ENCODE assay signal across 8 cellular contexts in genomic region chr16:70746708-70747424, GRCh38. TPM values are rescaled to one million over a fixed set of nuclear protein-coding genes. Genes with fewer than 3 reads are reported as not detected.
DNase-seq lines count a peak whose midpoint lies in the region; ATAC-seq, FAIRE-seq and TF ChIP-seq lines count a peak whose summit lies in the region.

No MANE protein-coding gene starts in this region.

- H3K4me3 Mint-ChIP-seq in brain, result no peak overlapping the region

- intact Hi-C loops in HepG2 (cut with micrococcal nuclease; ENCODE audit: unreplicated experiment) (loop anchor here (2.0 kb wide), 2 partner anchors 22 to 64 kb away; no protein-coding TSS in a partner anchor), upper lobe of right lung (cut with DNase I) (no loop called here)

- peak; percentile 90 for ATAC-seq in HepG2
- ATAC-seq in upper lobe of right lung, result peak; percentile 73

- CTCF ChIA-PET in HepG2 (lab: Yijun Ruan, JAX; ENCODE audit: low intra/inter-chr PET ratio, low total read pairs), result interaction anchor here (0.9 kb wide), 1 partner anchor 24 kb away, joined by 3 read pairs; no protein-coding TSS in a partner anchor

- H3K4me1 Mint-ChIP-seq in brain, result peaks cover 69% of the 10 kb centered on the region

- peak; percentile 98 for FAIRE-seq in HepG2 (lab: Jason Lieb, UNC)

- H3K9me3 ChIP-seq in HepG2 (ENCODE audit: low read length) (no peaks in the 10 kb centered on the region), upper lobe of right lung (no peaks in the 10 kb centered on the region)

- H3K9me3 Mint-ChIP-seq in brain, result peaks cover 0 to 4% (median 0%) of the 10 kb centered on the region in 5 experiments

- H3K27me3 ChIP-seq in HepG2 (ENCODE audit: control insufficient read depth in 1 of 2, insufficient read depth in 2 of 2, low read length in 2 of 2), result no peaks in the 10 kb centered on the region
- H3K27me3 ChIP-seq in upper lobe of right lung, result no peaks in the 10 kb centered on the region

- peak overlapping the region; percentile 75 to 98 (median 95) for H3K27ac Mint-ChIP-seq in brain

- H3K36me3 Mint-ChIP-seq in brain, result peaks cover 17% of the 10 kb centered on the region

- no peak for TF ChIP-seq CTCF in brain (conservative IDR thresholded peaks at IDR 0.05)
- peak; percentile 40 for TF ChIP-seq CTCF in HepG2 (CRISPR knock-in tag; IDR thresholded peaks at IDR 0.05)
- TF ChIP-seq CTCF in upper lobe of right lung (IDR thresholded peaks at IDR 0.05), result no peak
- no peak for TF ChIP-seq CTCF in GM13976 (IDR thresholded peaks at IDR 0.05; ENCODE audit: borderline replicate concordance, control extremely low read depth, extremely low read depth, insufficient read depth, missing control alignments)

- H3K36me3 ChIP-seq in HepG2 (replicated peaks in 1 of 2; ENCODE audit: control insufficient read depth in 1 of 2, insufficient read depth in 2 of 2, low read length in 2 of 2) (peaks cover 4 to 18% of the 10 kb centered on the region in 2 experiments), upper lobe of right lung (peaks cover 21% of the 10 kb centered on the region)

- TF ChIP-seq EP300 in HepG2 (IDR thresholded peaks at IDR 0.05; ENCODE audit: low read depth in 2 of 2, low read length in 2 of 2) (peak; percentile 92; a peak in 3 of 4 replicates), HepG2 (CRISPR knock-in tag; IDR thresholded peaks at IDR 0.05; ENCODE audit: borderline replicate concordance) (peak; percentile 86)

- POLR2A ChIA-PET in HepG2 (lab: Yijun Ruan, JAX), result interaction anchor here (0.7 to 13.4 kb wide), 26 partner anchors 8 to 458 kb away, joined by 3 to 357 read pairs (median 6); partner anchors contain the start of genes AARS1 and MTSS2

- H4K20me1 ChIP-seq in HepG2 (ENCODE audit: insufficient read depth, low read length), result no peaks in the 10 kb centered on the region

- DNase-seq in NCI-H2081 (lab: John Stamatoyannopoulos, UW) (peak; percentile 14 to 60), NCI-H2081 treated with DMSO at 0.1 percent for 48 hours (lab: John Stamatoyannopoulos, UW) (no peak), NCI-H69 (lab: John Stamatoyannopoulos, UW) (peak; percentile 82), HepG2 (ENCODE audit: low spot score) (peak; percentile 99), upper lobe of right lung (peak; percentile 85), NCI-H345 (lab: John Stamatoyannopoulos, UW) (no peak), GM13976 (ENCODE audit: low spot score) (no peak)

- peaks cover 56% of the 10 kb centered on the region for H3K4me1 ChIP-seq in HepG2 (ENCODE audit: insufficient read depth, low read length)
- H3K4me1 ChIP-seq in upper lobe of right lung, result peaks cover 70% of the 10 kb centered on the region

- H3K27ac ChIP-seq in HepG2 (ENCODE audit: extremely low read length, insufficient read depth, low read length), result peak overlapping the region; percentile 93
- H3K27ac ChIP-seq in upper lobe of right lung, result peak overlapping the region; percentile 86

- H3K9ac ChIP-seq in HepG2 (ENCODE audit: insufficient read depth, low read depth, low read length), result peak overlapping the region; percentile 77

- no peak; the same call in 1 of the 2 replicates for TF ChIP-seq RAD21 in HepG2 (CRISPR knock-in tag; IDR thresholded peaks at IDR 0.05)

- H2AFZ ChIP-seq in HepG2 (ENCODE audit: low read length), result no peak overlapping the region

- in situ Hi-C loops in HepG2 (cut with HindIII; ENCODE audit: extremely low pct_ligation_motif_present, low pct_unique_long_range_greater_than_20kb), result no loop called here
- in situ Hi-C loops in GM13976 (cut with MboI; ENCODE audit: low sequenced_read_pairs, unreplicated experiment), result no loop called here

- BruUV-seq in HepG2 (replicated peaks; lab: Mats Ljungman, UMichigan), result no TSS peak

- H3K27me3 Mint-ChIP-seq in brain, result no peaks in the 10 kb centered on the region

- no peaks in the 10 kb centered on the region for H3K79me2 ChIP-seq in HepG2 (ENCODE audit: insufficient read depth, low read length)

- H3K4me3 ChIP-seq in HepG2 (replicated peaks in 1 of 3; ENCODE audit: insufficient read depth in 1 of 3, low read depth in 2 of 3, low read length in 3 of 3) (peak overlapping the region in 2 of 3 experiments; percentile 3 to 56; a peak in 2 of 6 replicates), upper lobe of right lung (no peak overlapping the region)

- TF ChIP-seq POLR2A in HepG2 (IDR thresholded peaks at IDR 0.05; ENCODE audit: insufficient read depth in 1 of 2, low read depth in 2 of 2, low read length in 2 of 2), result peak; percentile 70 to 75

- peak overlapping the region; percentile 69 for H3K4me2 ChIP-seq in HepG2 (ENCODE audit: low read depth, low read length)

- WGBS in HepG2 (ENCODE audit: low lambda C conversion rate), result 3% methylated on average over 15 of the region's 15 CpGs

TF ChIP-seq in HepG2, 621 proteins besides CTCF, POLR2A, EP300 and RAD21 (continues in another document):
- TF ChIP-seq THYN1 (CRISPR knock-in tag; IDR thresholded peaks at IDR 0.05; ENCODE audit: borderline replicate concordance, low read depth) (no peak; the same call in 1 of the 2 replicates), NFKB2 (CRISPR knock-in tag; IDR thresholded peaks at IDR 0.05; ENCODE audit: borderline replicate concordance) (no peak; the same call in 1 of the 2 replicates), NFE2L2 (IDR thresholded peaks at IDR 0.05; ENCODE audit: low read length) (peak; percentile 91), KAT7 (CRISPR knock-in tag; IDR thresholded peaks at IDR 0.05; ENCODE audit: borderline replicate concordance) (no peak), MAZ (IDR thresholded peaks at IDR 0.05; ENCODE audit: borderline replicate concordance, low read depth, low read length) (peak; percentile 58; the same call in 1 of the 2 replicates), MAZ (CRISPR knock-in tag; IDR thresholded peaks at IDR 0.05; ENCODE audit: low read depth) (peak; percentile 87), SP5 (CRISPR knock-in tag; IDR thresholded peaks at IDR 0.05; ENCODE audit: borderline replicate concordance, low read depth) (peak; percentile 79)
- TF ChIP-seq, protein P1, sequence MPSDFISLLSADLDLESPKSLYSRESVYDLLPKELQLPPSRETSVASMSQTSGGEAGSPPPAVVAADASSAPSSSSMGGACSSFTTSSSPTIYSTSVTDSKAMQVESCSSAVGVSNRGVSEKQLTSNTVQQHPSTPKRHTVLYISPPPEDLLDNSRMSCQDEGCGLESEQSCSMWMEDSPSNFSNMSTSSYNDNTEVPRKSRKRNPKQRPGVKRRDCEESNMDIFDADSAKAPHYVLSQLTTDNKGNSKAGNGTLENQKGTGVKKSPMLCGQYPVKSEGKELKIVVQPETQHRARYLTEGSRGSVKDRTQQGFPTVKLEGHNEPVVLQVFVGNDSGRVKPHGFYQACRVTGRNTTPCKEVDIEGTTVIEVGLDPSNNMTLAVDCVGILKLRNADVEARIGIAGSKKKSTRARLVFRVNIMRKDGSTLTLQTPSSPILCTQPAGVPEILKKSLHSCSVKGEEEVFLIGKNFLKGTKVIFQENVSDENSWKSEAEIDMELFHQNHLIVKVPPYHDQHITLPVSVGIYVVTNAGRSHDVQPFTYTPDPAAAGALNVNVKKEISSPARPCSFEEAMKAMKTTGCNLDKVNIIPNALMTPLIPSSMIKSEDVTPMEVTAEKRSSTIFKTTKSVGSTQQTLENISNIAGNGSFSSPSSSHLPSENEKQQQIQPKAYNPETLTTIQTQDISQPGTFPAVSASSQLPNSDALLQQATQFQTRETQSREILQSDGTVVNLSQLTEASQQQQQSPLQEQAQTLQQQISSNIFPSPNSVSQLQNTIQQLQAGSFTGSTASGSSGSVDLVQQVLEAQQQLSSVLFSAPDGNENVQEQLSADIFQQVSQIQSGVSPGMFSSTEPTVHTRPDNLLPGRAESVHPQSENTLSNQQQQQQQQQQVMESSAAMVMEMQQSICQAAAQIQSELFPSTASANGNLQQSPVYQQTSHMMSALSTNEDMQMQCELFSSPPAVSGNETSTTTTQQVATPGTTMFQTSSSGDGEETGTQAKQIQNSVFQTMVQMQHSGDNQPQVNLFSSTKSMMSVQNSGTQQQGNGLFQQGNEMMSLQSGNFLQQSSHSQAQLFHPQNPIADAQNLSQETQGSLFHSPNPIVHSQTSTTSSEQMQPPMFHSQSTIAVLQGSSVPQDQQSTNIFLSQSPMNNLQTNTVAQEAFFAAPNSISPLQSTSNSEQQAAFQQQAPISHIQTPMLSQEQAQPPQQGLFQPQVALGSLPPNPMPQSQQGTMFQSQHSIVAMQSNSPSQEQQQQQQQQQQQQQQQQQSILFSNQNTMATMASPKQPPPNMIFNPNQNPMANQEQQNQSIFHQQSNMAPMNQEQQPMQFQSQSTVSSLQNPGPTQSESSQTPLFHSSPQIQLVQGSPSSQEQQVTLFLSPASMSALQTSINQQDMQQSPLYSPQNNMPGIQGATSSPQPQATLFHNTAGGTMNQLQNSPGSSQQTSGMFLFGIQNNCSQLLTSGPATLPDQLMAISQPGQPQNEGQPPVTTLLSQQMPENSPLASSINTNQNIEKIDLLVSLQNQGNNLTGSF (CRISPR knock-in tag; IDR thresholded peaks at IDR 0.05), result no peak

RNA-seq across cellular contexts. Expression of gene VAC14, which starts 54.1 kb away (rescaled TPM):
- 76.0 TPM for polyA plus RNA-seq in brain (ENCODE audit: insufficient read depth, low read depth, low replicate concordance)
- total RNA-seq in HepG2 (2016; rRNA removed; fragmentation: Illumina TruSeq; extraction: Trizol), result 24.4 and 24.6 TPM in 2 replicates
- total RNA-seq in HepG2 (2016; cell fraction: cytosol; rRNA removed; fragmentation: Illumina TruSeq; extraction: Trizol; ENCODE audit: low read depth), result 9.1 and 12.1 TPM in 2 replicates
- total RNA-seq in HepG2 (2016; cell fraction: insoluble cytoplasmic fraction; rRNA removed; fragmentation: Illumina TruSeq; extraction: Trizol), result 18.1 and 23.9 TPM in 2 replicates
- 17.4 and 24.9 TPM in 2 replicates for total RNA-seq in HepG2 (2016; cell fraction: membrane; rRNA removed; fragmentation: Illumina TruSeq; extraction: Trizol)
- total RNA-seq in HepG2 (2016; cell fraction: nucleus; rRNA removed; fragmentation: Illumina TruSeq; extraction: Trizol), result 24.1 and 25.1 TPM in 2 replicates
- polyA plus RNA-seq in HepG2 (2011; rRNA removed), result 23.5 and 26.0 TPM in 2 replicates
- 15.1 and 23.3 TPM in 2 replicates for polyA plus RNA-seq in HepG2 (2011; cell fraction: cytosol; rRNA removed)
- polyA plus RNA-seq in HepG2 (2011; cell fraction: nucleus; rRNA removed), result 49.6 and 50.7 TPM in 2 replicates
- 18.6 and 24.0 TPM in 2 replicates for polyA plus RNA-seq in HepG2 (2012)
- polyA plus RNA-seq in HepG2 (2016; cell fraction: cytosol; fragmentation: Illumina TruSeq; extraction: Trizol; ENCODE audit: low read depth), result 14.6 and 18.8 TPM in 2 replicates
- polyA plus RNA-seq in HepG2 (2016; cell fraction: insoluble cytoplasmic fraction; fragmentation: Illumina TruSeq; extraction: Trizol; ENCODE audit: low read depth), result 29.6 and 36.9 TPM in 2 replicates
- 28.0 and 35.3 TPM in 2 replicates for polyA plus RNA-seq in HepG2 (2016; cell fraction: membrane; fragmentation: Illumina TruSeq; extraction: Trizol; ENCODE audit: low read depth)
- polyA plus RNA-seq in HepG2 (2016; cell fraction: nucleus; fragmentation: Illumina TruSeq; extraction: Trizol; ENCODE audit: insufficient read depth, low read depth), result 41.2 and 46.7 TPM in 2 replicates
- polyA minus RNA-seq in HepG2 (2011; rRNA and poly(A)+ RNA removed; ENCODE audit: low replicate concordance), result 58.3 and 79.6 TPM in 2 replicates
- polyA minus RNA-seq in HepG2 (2011; cell fraction: cytosol; rRNA and poly(A)+ RNA removed), result 22.8 and 23.7 TPM in 2 replicates
- 33.0 and 34.8 TPM in 2 replicates for polyA minus RNA-seq in HepG2 (2011; cell fraction: nucleus; rRNA and poly(A)+ RNA removed)
- total RNA-seq in upper lobe of right lung, result 52.2 TPM

Comparison
In these comparisons a context has a peak if more than half of its experiments do, and no peak if none do; other contexts are left out.
1. DNase-seq: peak in NCI-H2081 (2 of 2), NCI-H69 (single experiment), HepG2 (single experiment) and upper lobe of right lung (single experiment); none in NCI-H2081 treated with DMSO at 0.1 percent for 48 hours (single experiment), NCI-H345 (single experiment) and GM13976 (single experiment).